In the genomic region with DNA sequence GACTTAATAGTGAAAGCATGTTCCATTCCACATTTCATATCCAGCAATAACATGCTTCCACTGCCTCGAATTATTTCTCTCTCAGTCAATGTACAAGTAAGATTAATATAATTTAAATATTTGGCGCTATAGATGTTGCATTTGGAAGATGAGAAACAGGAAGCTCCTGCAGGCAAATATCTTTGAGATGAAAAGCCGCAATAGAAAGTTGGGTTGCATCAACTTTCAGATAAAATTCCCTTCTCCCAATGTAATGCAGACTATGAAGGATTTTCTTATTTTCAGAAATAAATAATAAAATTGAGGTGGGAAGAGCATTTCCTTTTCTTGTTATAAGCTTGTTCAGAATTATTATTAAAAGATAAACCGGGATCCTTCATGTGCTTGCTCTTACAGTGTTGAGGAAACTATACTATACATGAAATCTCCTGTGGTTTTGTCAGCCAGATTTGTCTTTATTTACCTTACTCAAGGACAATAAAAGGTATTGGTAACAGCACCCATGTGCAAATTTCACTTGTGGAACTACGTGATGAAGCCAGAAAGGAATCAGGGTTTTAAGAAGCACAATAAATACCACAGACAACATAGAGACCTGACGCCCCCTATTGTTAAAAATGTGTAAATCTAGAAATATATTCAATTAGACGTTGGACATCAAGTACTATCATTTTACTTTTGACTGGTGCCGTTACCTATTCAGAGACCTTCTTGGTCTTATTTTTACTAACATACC, we compare ENCODE assay signal across 8 cellular contexts.
DNase-seq lines count a peak whose midpoint lies in the region; ATAC-seq and TF ChIP-seq lines count a peak whose summit lies in the region.

No MANE protein-coding gene starts in this region.

- H2AFZ ChIP-seq in PC-3 (ENCODE audit: low read length) = no peak overlapping the region

- H4K20me1 ChIP-seq in PC-3 (ENCODE audit: low read length) = no peaks in the 10 kb centered on the region

- intact Hi-C loops in Right ventricle myocardium inferior (cut with DNase I) = no loop called here
- intact Hi-C loops in PC-3 (cut with micrococcal nuclease) = loop anchor here (5.0 to 10.0 kb wide), 2 partner anchors 1064 to 1931 kb away; no protein-coding TSS in a partner anchor

- ATAC-seq in Right ventricle myocardium inferior (no peak), PC-3 (peak; percentile 18), HG03108 (IDR thresholded peaks at IDR 0.05; ENCODE audit: unreplicated experiment) (no peak)

- no peaks in the 10 kb centered on the region for H3K9me2 ChIP-seq in PC-3 (replicated peaks; ENCODE audit: low read length)

- H3F3A ChIP-seq in PC-3 (ENCODE audit: low read length, unreplicated experiment) = peaks cover 15% of the 10 kb centered on the region

- H3K4me2 ChIP-seq in PC-3 (ENCODE audit: low read length) = peak overlapping the region; percentile 67

- no peaks in the 10 kb centered on the region for H3K79me2 ChIP-seq in PC-3 (ENCODE audit: low read length)

- H3K4me1 ChIP-seq in right atrium auricular region (no peaks in the 10 kb centered on the region), PC-3 (ENCODE audit: insufficient read depth, low read length) (peaks cover 34% of the 10 kb centered on the region)

- no peaks in the 10 kb centered on the region for H3K27me3 ChIP-seq in right atrium auricular region
- H3K27me3 ChIP-seq in PC-3 (ENCODE audit: low read length) = no peaks in the 10 kb centered on the region

- H3K36me3 ChIP-seq in right atrium auricular region = no peaks in the 10 kb centered on the region
- no peaks in the 10 kb centered on the region for H3K36me3 ChIP-seq in PC-3 (ENCODE audit: low read depth, low read length)

- POLR2A ChIA-PET in PC-3 (lab: Charles Lee; ENCODE audit: unreplicated experiment) = no interaction called here

- DNase-seq in right atrium auricular region (ENCODE audit: low spot score) = no peak
- no peak for DNase-seq in Right ventricle myocardium inferior (ENCODE audit: missing footprints)
- peak; percentile 68 for DNase-seq in PC-3
- DNase-seq in fibroblast of the aortic adventitia (ENCODE audit: low read depth) = peak; percentile 75
- DNase-seq in cortex of kidney (lab: John Stamatoyannopoulos, UW) = no peak
- no peak for DNase-seq in COLO668 (lab: John Stamatoyannopoulos, UW; ENCODE audit: unreplicated experiment)
- no peak for DNase-seq in activated CD4-positive, alpha-beta T cell treated with anti-CD3 and anti-CD28 coated beads for 4 hours

- H3K27ac ChIP-seq in right atrium auricular region (no peak overlapping the region), PC-3 (ENCODE audit: low read length) (peak overlapping the region; percentile 86)

- H3K9ac ChIP-seq in PC-3 (ENCODE audit: low read length) = peak overlapping the region; percentile 46

- peak; percentile 11 to 56 for TF ChIP-seq CTCF in right atrium auricular region (IDR thresholded peaks at IDR 0.05)
- peak; percentile 76 for TF ChIP-seq CTCF in PC-3 (conservative IDR thresholded peaks at IDR 0.05; ENCODE audit: low read depth, low read length)
- TF ChIP-seq CTCF in fibroblast of the aortic adventitia (IDR thresholded peaks at IDR 0.05; ENCODE audit: insufficient read depth, low read length) = peak; percentile 53

- H3K4me3 ChIP-seq in right atrium auricular region = no peak overlapping the region
- no peak overlapping the region for H3K4me3 ChIP-seq in PC-3 (ENCODE audit: low read length)
- no peak overlapping the region for H3K4me3 ChIP-seq in fibroblast of the aortic adventitia (ENCODE audit: low read depth, low read length)

- H3K9me3 ChIP-seq in right atrium auricular region = no peaks in the 10 kb centered on the region
- H3K9me3 ChIP-seq in PC-3 (ENCODE audit: low read length) = no peaks in the 10 kb centered on the region

- no TSS peak for BruUV-seq in PC-3 (replicated peaks; lab: Mats Ljungman, UMichigan)

- CTCF ChIA-PET in PC-3 (lab: Charles Lee) = no interaction called here

Comparison
In these comparisons a context has a peak if more than half of its experiments do, and no peak if none do; other contexts are left out.
1. DNase-seq: peak in PC-3 (single experiment) and fibroblast of the aortic adventitia (single experiment); none in right atrium auricular region (single experiment), Right ventricle myocardium inferior (single experiment), cortex of kidney (single experiment), COLO668 (single experiment) and activated CD4-positive, alpha-beta T cell treated with anti-CD3 and anti-CD28 coated beads for 4 hours (0 of 2).
2. Peak in every context shown above with its lines, with median percentiles within 50 percentile points of each other: CTCF ChIP-seq.